ENCODE assay signal across 13 cellular contexts in the genomic region with DNA sequence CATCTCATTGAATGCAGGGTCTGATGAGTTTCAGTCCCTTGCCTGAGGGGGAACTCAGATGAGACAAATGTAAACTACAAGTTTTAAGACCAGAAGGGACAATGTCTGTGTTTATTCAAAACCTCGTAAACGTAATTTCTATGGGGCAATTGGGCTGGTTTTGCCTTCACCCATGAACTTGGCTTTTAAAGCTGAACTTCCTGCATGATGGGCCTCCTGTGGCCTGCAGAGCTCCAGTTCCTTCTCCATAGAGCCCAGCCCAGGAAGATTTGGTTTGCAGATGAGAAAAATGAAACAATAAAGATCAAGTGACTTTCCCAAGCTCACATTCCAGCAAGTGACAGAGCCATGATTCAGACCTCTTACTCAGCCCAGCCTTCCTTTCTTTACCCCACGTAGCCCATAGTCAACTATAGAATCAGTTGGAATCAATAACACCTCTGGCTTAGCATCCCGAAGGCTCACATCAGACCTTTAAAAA.
A peak's percentile ranks its signal among the peaks of the same experiment; 100 is the strongest.
DNase-seq lines count a peak whose midpoint lies in the region; ATAC-seq and TF ChIP-seq lines count a peak whose summit lies in the region.
"Had no signal": no experiment of that assay in that cellular context is flagged by ENCODE, and none has a peak within 500 bp of the region (broad histone marks: within the 10 kb centered on the region; RNA-seq: fewer than 3 reads in every experiment).

No MANE protein-coding gene starts in this region.

- H3K4me1 ChIP-seq in naive thymus-derived CD4-positive, alpha-beta T cell (ENCODE audit: control insufficient read depth in 2 of 2, insufficient read depth in 2 of 2, low read length in 2 of 2): no peaks in the 10 kb centered on the region
- no peaks in the 10 kb centered on the region for H3K4me1 ChIP-seq in uterus
- no peaks in the 10 kb centered on the region for H3K4me1 ChIP-seq in effector memory CD4-positive, alpha-beta T cell (ENCODE audit: control insufficient read depth, insufficient read depth, low read length, poor library complexity, severe bottlenecking)

- peaks cover 0 to 4% (median 0%) of the 10 kb centered on the region in 3 experiments for H3K9me3 ChIP-seq in naive thymus-derived CD4-positive, alpha-beta T cell (ENCODE audit: control insufficient read depth in 2 of 3, low read length in 3 of 3)
- no peaks in the 10 kb centered on the region for H3K9me3 ChIP-seq in uterus
- no peaks in the 10 kb centered on the region for H3K9me3 ChIP-seq in effector memory CD4-positive, alpha-beta T cell (ENCODE audit: control insufficient read depth, low read length)

- no peaks in the 10 kb centered on the region for H3K27me3 ChIP-seq in naive thymus-derived CD4-positive, alpha-beta T cell (ENCODE audit: control insufficient read depth in 2 of 2, insufficient read depth in 2 of 2, low read length in 2 of 2)
- no peaks in the 10 kb centered on the region for H3K27me3 ChIP-seq in uterus
- H3K27me3 ChIP-seq in effector memory CD4-positive, alpha-beta T cell (replicated peaks; ENCODE audit: control insufficient read depth, insufficient read depth, low read length, poor library complexity, severe bottlenecking): no peaks in the 10 kb centered on the region

- H3K27ac Mint-ChIP-seq in naive thymus-derived CD4-positive, alpha-beta T cell: no peak overlapping the region
- H3K27ac Mint-ChIP-seq: activated CD4-positive, alpha-beta T cell treated with anti-CD3 and anti-CD28 coated beads, Interleukin-2, amount 10 ng/mL, durations not matched to agents 7 days and 5 days; activated naive CD8-positive, alpha-beta T cell treated with anti-CD3 and anti-CD28 coated beads, Interleukin-2, amount 10 ng/mL, durations not matched to agents 7 days and 5 days; CD14-positive monocyte had no signal

- TF ChIP-seq POLR2A in uterus (IDR thresholded peaks at IDR 0.05): no peak

- H3K27ac ChIP-seq in naive thymus-derived CD4-positive, alpha-beta T cell (ENCODE audit: low read depth, low read length): no peak overlapping the region
- no peak overlapping the region for H3K27ac ChIP-seq in uterus
- no peak overlapping the region for H3K27ac ChIP-seq in effector memory CD4-positive, alpha-beta T cell (ENCODE audit: insufficient read depth, low read length, poor library complexity, severe bottlenecking)

- no peak overlapping the region for H3K4me3 ChIP-seq in naive thymus-derived CD4-positive, alpha-beta T cell (ENCODE audit: low read length)
- no peak overlapping the region for H3K4me3 ChIP-seq in uterus
- no peak overlapping the region for H3K4me3 ChIP-seq in effector memory CD4-positive, alpha-beta T cell (ENCODE audit: insufficient read depth, low read depth, low read length, poor library complexity, severe bottlenecking)

- intact Hi-C loops in naive thymus-derived CD4-positive, alpha-beta T cell (cut with micrococcal nuclease): no loop called here
- intact Hi-C loops in uterus (cut with DNase I; ENCODE audit: low total_unique reads): no loop called here

- no peaks in the 10 kb centered on the region for H3K36me3 Mint-ChIP-seq in naive thymus-derived CD4-positive, alpha-beta T cell
- H3K36me3 Mint-ChIP-seq: activated naive CD8-positive, alpha-beta T cell treated with anti-CD3 and anti-CD28 coated beads, Interleukin-2, amount 10 ng/mL, durations not matched to agents 7 days and 5 days; CD14-positive monocyte had no signal

- no peak for TF ChIP-seq CTCF in uterus (IDR thresholded peaks at IDR 0.05)

- H3K36me3 ChIP-seq in naive thymus-derived CD4-positive, alpha-beta T cell (ENCODE audit: control insufficient read depth in 2 of 3, insufficient read depth in 3 of 3, low read length in 3 of 3): no peaks in the 10 kb centered on the region
- H3K36me3 ChIP-seq in uterus: no peaks in the 10 kb centered on the region
- H3K36me3 ChIP-seq in effector memory CD4-positive, alpha-beta T cell (ENCODE audit: control insufficient read depth, insufficient read depth, low read length): no peaks in the 10 kb centered on the region

- no peaks in the 10 kb centered on the region for H3K4me1 Mint-ChIP-seq in naive thymus-derived CD4-positive, alpha-beta T cell
- H3K4me1 Mint-ChIP-seq: activated CD4-positive, alpha-beta T cell treated with anti-CD3 and anti-CD28 coated beads, Interleukin-2, amount 10 ng/mL, durations not matched to agents 7 days and 5 days had no signal

- ATAC-seq in naive thymus-derived CD4-positive, alpha-beta T cell: no peak

- H3K4me3 Mint-ChIP-seq in naive thymus-derived CD4-positive, alpha-beta T cell: no peak overlapping the region
- H3K4me3 Mint-ChIP-seq: activated CD4-positive, alpha-beta T cell treated with anti-CD3 and anti-CD28 coated beads, Interleukin-2, amount 10 ng/mL, durations not matched to agents 7 days and 5 days; activated naive CD8-positive, alpha-beta T cell treated with anti-CD3 and anti-CD28 coated beads, Interleukin-2, amount 10 ng/mL, durations not matched to agents 7 days and 5 days; CD14-positive monocyte had no signal

- DNase-seq in ACHN (peak; percentile 56), HPDE6-E6E7 (ENCODE audit: extremely low spot score) (peak; percentile 47), amniotic epithelial cell (ENCODE audit: low read depth) (peak; percentile 39), hepatic stellate cell (ENCODE audit: low spot score) (peak; percentile 31), uterus (no peak)
- DNase-seq in naive thymus-derived CD4-positive, alpha-beta T cell: no peak
- no peak for DNase-seq in effector memory CD4-positive, alpha-beta T cell
- DNase-seq in activated CD4-positive, alpha-beta T cell treated with anti-CD3 and anti-CD28 coated beads for 4 hours: no peak
- DNase-seq: activated CD4-positive, alpha-beta T cell treated with anti-CD3 and anti-CD28 coated beads, Interleukin-2, amount 10 ng/mL, durations not matched to agents 7 days and 5 days; activated naive CD8-positive, alpha-beta T cell treated with anti-CD3 and anti-CD28 coated beads, Interleukin-2, amount 10 ng/mL, durations not matched to agents 7 days and 5 days; midbrain; stimulated activated naive CD4-positive, alpha-beta T cell treated with Interleukin-2 at 50 U/mL for 16 hours had no signal

- in situ Hi-C loops in ACHN (cut with HindIII; ENCODE audit: low pct_ligation_motif_present, low pct_unique_long_range_greater_than_20kb, low sequenced_read_pairs): no loop called here

- CTCF ChIA-PET in naive thymus-derived CD4-positive, alpha-beta T cell (lab: Charles Lee): no interaction called here

- H3K27me3 Mint-ChIP-seq in naive thymus-derived CD4-positive, alpha-beta T cell: peaks cover 0 to 15% (median 1%) of the 10 kb centered on the region in 5 donors

- peaks cover 0 to 15% (median 3%) of the 10 kb centered on the region in 11 donors for H3K9me3 Mint-ChIP-seq in naive thymus-derived CD4-positive, alpha-beta T cell
- H3K9me3 Mint-ChIP-seq: activated naive CD8-positive, alpha-beta T cell treated with anti-CD3 and anti-CD28 coated beads, Interleukin-2, amount 10 ng/mL, durations not matched to agents 7 days and 5 days had no signal

- POLR2A ChIA-PET in naive thymus-derived CD4-positive, alpha-beta T cell (lab: Charles Lee): no interaction called here

Comparison
In these comparisons a context has a peak if more than half of its experiments do, and no peak if none do; other contexts are left out.
1. DNase-seq: peak in ACHN (single experiment), HPDE6-E6E7 (single experiment), amniotic epithelial cell (single experiment) and hepatic stellate cell (single experiment); none in naive thymus-derived CD4-positive, alpha-beta T cell (0 of 9), uterus (0 of 2), effector memory CD4-positive, alpha-beta T cell (0 of 3) and activated CD4-positive, alpha-beta T cell treated with anti-CD3 and anti-CD28 coated beads for 4 hours (0 of 2).